Comparison of ENCODE assay signal across 7 cellular contexts in the genomic region with DNA sequence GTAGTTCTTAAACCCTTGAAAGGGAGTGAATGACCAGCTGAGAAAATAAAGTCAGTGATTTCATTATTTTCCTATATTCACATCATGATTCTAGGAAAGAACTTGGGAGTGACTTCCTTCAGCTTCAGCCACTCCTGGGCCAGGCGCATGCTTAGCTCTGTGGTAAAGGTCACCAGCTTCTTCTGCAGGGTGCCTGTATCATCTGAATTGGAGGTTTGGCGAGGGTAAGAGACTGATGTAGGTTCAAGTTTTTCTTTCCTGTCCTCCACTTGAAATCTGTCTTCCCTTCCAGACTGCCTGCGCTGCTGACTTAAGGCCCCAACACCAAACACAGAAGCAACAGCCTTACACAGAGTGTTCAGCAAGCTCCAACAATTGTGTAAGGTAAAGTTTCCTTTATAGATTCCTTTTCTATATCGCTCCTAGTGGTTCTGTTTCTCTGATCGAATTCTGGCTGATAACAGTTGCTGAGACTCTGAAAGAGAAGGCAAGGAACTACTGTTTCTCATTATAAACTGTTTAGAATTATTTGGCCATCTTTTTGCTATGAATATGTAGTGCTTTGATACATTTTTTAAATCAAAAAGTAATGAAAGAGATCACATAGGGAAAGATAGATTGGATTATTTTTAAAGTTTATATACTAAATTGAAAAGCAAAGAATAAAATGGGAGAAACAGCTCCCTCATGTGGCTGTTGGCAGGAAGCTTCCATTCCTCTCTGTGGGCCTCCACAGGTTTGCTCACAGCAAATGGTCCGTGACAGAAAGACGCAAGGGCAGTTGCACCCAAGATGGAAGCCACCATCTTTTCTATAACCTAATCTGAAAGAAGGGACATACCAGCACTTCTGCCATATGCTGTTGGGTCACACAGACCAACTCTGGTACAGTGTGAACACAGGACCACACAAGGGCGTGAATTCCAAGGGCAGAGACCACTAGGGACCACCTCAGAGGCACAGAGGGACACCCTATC. TPM values are rescaled to one million over a fixed set of nuclear protein-coding genes. Genes with fewer than 3 reads are reported as not detected.
DNase-seq lines count a peak whose midpoint lies in the region; ATAC-seq and TF ChIP-seq lines count a peak whose summit lies in the region.

No MANE protein-coding gene starts in this region.

- H3K9me2 ChIP-seq in DOHH2 (replicated peaks; ENCODE audit: control insufficient read depth, low read length), result no peaks in the 10 kb centered on the region

- no peaks in the 10 kb centered on the region for H3K27me3 ChIP-seq in DOHH2 (ENCODE audit: control insufficient read depth, low read length)

- peak; percentile 56; the same call in 1 of the 2 replicates for TF ChIP-seq RAD21 in Ishikawa (IDR thresholded peaks at IDR 0.05; ENCODE audit: low read depth)

- H4K20me1 ChIP-seq in DOHH2 (ENCODE audit: control insufficient read depth, insufficient read depth, low read depth, low read length), result no peaks in the 10 kb centered on the region

- no peaks in the 10 kb centered on the region for H3K79me2 ChIP-seq in DOHH2 (ENCODE audit: control insufficient read depth, low read length)

- H3K9me3 ChIP-seq in DOHH2 (ENCODE audit: control insufficient read depth, insufficient read depth, low read length), result no peaks in the 10 kb centered on the region
- H3K9me3 ChIP-seq in mucosa of descending colon, result no peaks in the 10 kb centered on the region

- peaks cover 7% of the 10 kb centered on the region for H3F3A ChIP-seq in DOHH2 (ENCODE audit: control insufficient read depth, insufficient read depth)

- H3K27ac ChIP-seq in DOHH2 (ENCODE audit: low read depth, low read length), result no peak overlapping the region

- TF ChIP-seq EP300 in Ishikawa (IDR thresholded peaks at IDR 0.05; ENCODE audit: borderline replicate concordance), result no peak

- H3K36me3 ChIP-seq in DOHH2 (ENCODE audit: control insufficient read depth, low read length) (peaks cover 4% of the 10 kb centered on the region), mucosa of descending colon (ENCODE audit: low read depth) (no peaks in the 10 kb centered on the region)

- H3K4me1 ChIP-seq in DOHH2 (ENCODE audit: control insufficient read depth, low read length) (peaks cover 3% of the 10 kb centered on the region), mucosa of descending colon (ENCODE audit: low read depth) (no peaks in the 10 kb centered on the region)

- TF ChIP-seq CTCF in DOHH2 (IDR thresholded peaks at IDR 0.05; ENCODE audit: low read depth, low read length, poor library complexity, severe bottlenecking) (peak; percentile 94), cardiac fibroblast (IDR thresholded peaks at IDR 0.05; ENCODE audit: low read depth, low read length) (peak; percentile 82), mucosa of descending colon (IDR thresholded peaks at IDR 0.05) (peak; percentile 16)

- DNase-seq in RPMI8226 (peak; percentile 57), cardiac fibroblast (ENCODE audit: low read depth in 2 of 2) (peak; percentile 64), mucosa of descending colon (peak in 1 of 3 donors; percentile 45)
- no peak for DNase-seq in central memory CD4-positive, alpha-beta T cell

- no peak overlapping the region for H3K4me3 ChIP-seq in DOHH2 (ENCODE audit: low read length)
- H3K4me3 ChIP-seq in cardiac fibroblast (replicated peaks in 1 of 2; ENCODE audit: low read depth in 2 of 2, low read length in 2 of 2), result no peak overlapping the region
- no peak overlapping the region for H3K4me3 ChIP-seq in mucosa of descending colon

- peak; percentile 85 for ATAC-seq in GM21390 (IDR thresholded peaks at IDR 0.05; ENCODE audit: unreplicated experiment)
- ATAC-seq in mucosa of descending colon, result peak; percentile 84

- intact Hi-C loops in mucosa of descending colon (cut with DNase I, micrococcal nuclease), result no loop called here

- peak overlapping the region; percentile 19 for H3K4me2 ChIP-seq in DOHH2 (ENCODE audit: low read length)

TF ChIP-seq in Ishikawa, 13 proteins besides CTCF, POLR2A, EP300 and RAD21:
- TF ChIP-seq YY1 (IDR thresholded peaks at IDR 0.05; ENCODE audit: low read depth) (peak; percentile 69), ZBTB7A (IDR thresholded peaks at IDR 0.05; ENCODE audit: low read depth) (no peak)

RNA-seq across cellular contexts. Expression of a gene that starts 14.0 kb away (rescaled TPM):
- total RNA-seq in mucosa of descending colon, result 10 to 100 TPM; 30.1 to 40.5 (median 37.9) TPM

RNA-seq across cellular contexts. Expression of a gene that starts 16.4 kb away (rescaled TPM):
- not detected for total RNA-seq in mucosa of descending colon

Comparison
In these comparisons a context has a peak if more than half of its experiments do, and no peak if none do; other contexts are left out.
1. CTCF ChIP-seq: peak in every context shown above with its lines; median percentile 94 in DOHH2; 82 in cardiac fibroblast; 16 in mucosa of descending colon.